12 cellular contexts compared by ENCODE assay signal in genomic region chr2:40434638-40435296, GRCh38. TPM values are rescaled to one million over a fixed set of nuclear protein-coding genes. Genes with fewer than 3 reads are reported as not detected.
DNase-seq lines count a peak whose midpoint lies in the region; ATAC-seq and TF ChIP-seq lines count a peak whose summit lies in the region.
"Had no signal": no experiment of that assay in that cellular context is flagged by ENCODE, and none has a peak within 500 bp of the region (broad histone marks: within the 10 kb centered on the region; RNA-seq: fewer than 3 reads in every experiment).

No MANE protein-coding gene starts in this region.

- intact Hi-C loops in MCF 10A (cut with micrococcal nuclease): loop anchor here (5.0 kb wide), 1 partner anchor 32 kb away; no protein-coding TSS in a partner anchor
- intact Hi-C loops in breast epithelium (cut with DNase I; ENCODE audit: low total_unique reads): no loop called here
- intact Hi-C loops in mammary epithelial cell (cut with micrococcal nuclease): loop anchor here (1.0 to 10.0 kb wide), 4 partner anchors 22 to 330 kb away; no protein-coding TSS in a partner anchor
- intact Hi-C loops in aorta (cut with DNase I): loop anchor here in 1 of 2 donors (5.0 to 10.0 kb wide), 3 partner anchors 32 to 150 kb away; no protein-coding TSS in a partner anchor
- intact Hi-C loops in dorsolateral prefrontal cortex (cut with DNase I): no loop called here

- H3K36me3 ChIP-seq in breast epithelium (no peaks in the 10 kb centered on the region), mammary epithelial cell (ENCODE audit: insufficient read depth, low read length) (no peaks in the 10 kb centered on the region), aorta (ENCODE audit: control insufficient read depth in 1 of 2, insufficient read depth in 2 of 2, low read length in 1 of 2) (no peaks in the 10 kb centered on the region), HAP-1 (replicated peaks) (no peaks in the 10 kb centered on the region)

- POLR2A ChIA-PET in MCF 10A (lab: Yijun Ruan, JAX): interaction anchor here (0.6 to 1.2 kb wide), 4 partner anchors 17 to 219 kb away, joined by 3 to 6 read pairs (median 4); no protein-coding TSS in a partner anchor

- no peaks in the 10 kb centered on the region for H3K27me3 Mint-ChIP-seq in MCF 10A (ENCODE audit: insufficient read depth, unreplicated experiment)

- no peaks in the 10 kb centered on the region for H4K20me1 ChIP-seq in mammary epithelial cell (ENCODE audit: insufficient read depth, low read length)

- CTCF ChIA-PET in MCF 10A (lab: Yijun Ruan, JAX): interaction anchor here (0.9 kb wide), 1 partner anchor 214 kb away, joined by 3 read pairs; no protein-coding TSS in a partner anchor
- CTCF ChIA-PET in mammary epithelial cell (lab: Charles Lee; ENCODE audit: low non-redundant PET): no interaction called here

- TF ChIP-seq CTCF in MCF 10A (IDR thresholded peaks at IDR 0.05; ENCODE audit: unreplicated experiment): no peak
- no peak for TF ChIP-seq CTCF in breast epithelium (IDR thresholded peaks at IDR 0.05)
- no peak for TF ChIP-seq CTCF in mammary epithelial cell (conservative IDR thresholded peaks at IDR 0.05 in 1 of 2, IDR thresholded peaks at IDR 0.05 in 1 of 2; ENCODE audit: extremely low read depth in 1 of 2, insufficient read depth in 1 of 2, low read depth in 1 of 2, low read length in 2 of 2)
- TF ChIP-seq CTCF in dorsolateral prefrontal cortex (IDR thresholded peaks at IDR 0.05 in 54 of 56, conservative IDR thresholded peaks at IDR 0.05 in 2 of 56; ENCODE audit: low read depth in 1 of 56, partially characterized antibody in 56 of 56): no peak

- H3K27me3 ChIP-seq in breast epithelium: no peaks in the 10 kb centered on the region
- H3K27me3 ChIP-seq in mammary epithelial cell (ENCODE audit: insufficient read depth, low read length): no peaks in the 10 kb centered on the region
- no peaks in the 10 kb centered on the region for H3K27me3 ChIP-seq in aorta (ENCODE audit: control insufficient read depth in 1 of 2, insufficient read depth in 2 of 2, low read length in 1 of 2)
- H3K27me3 ChIP-seq in dorsolateral prefrontal cortex: peaks cover 0 to 3% (median 0%) of the 10 kb centered on the region in 45 donors
- no peaks in the 10 kb centered on the region for H3K27me3 ChIP-seq in HAP-1 (ENCODE audit: low read depth)

- peak overlapping the region; percentile 15 for H3K27ac Mint-ChIP-seq in MCF 10A (ENCODE audit: low read depth, unreplicated experiment)
- H3K27ac Mint-ChIP-seq: T-helper 1 cell treated with Interleukin-12 subunit alpha and Interleukin-12 subunit beta and Interleukin-4 antibody, amounts not matched to agents 30 μg/mL and 1 μg/mL, for 36 hours had no signal

- in situ Hi-C loops in mammary epithelial cell (cut with MboI; ENCODE audit: low sequenced_read_pairs in 2 of 2) (loop anchor here in 1 of 2 donors (25.0 kb wide), 1 partner anchor 147 kb away; no protein-coding TSS in a partner anchor), HAP-1 (cut with MboI; ENCODE audit: low sequenced_read_pairs) (no loop called here)

- H3K27ac ChIP-seq in breast epithelium (no peak overlapping the region), mammary epithelial cell (ENCODE audit: insufficient read depth, low read depth, low read length) (peak overlapping the region; percentile 71), aorta (ENCODE audit: low read depth in 1 of 2, low read length in 2 of 2) (peak overlapping the region; percentile 93 to 98), dorsolateral prefrontal cortex (peak overlapping the region in 1 of 59 donors; percentile 17)

- H3K4me1 Mint-ChIP-seq in MCF 10A (ENCODE audit: insufficient read depth, unreplicated experiment): peaks cover 57% of the 10 kb centered on the region

- no peaks in the 10 kb centered on the region for H3K9me3 ChIP-seq in breast epithelium
- H3K9me3 ChIP-seq in mammary epithelial cell (replicated peaks; ENCODE audit: insufficient read depth, low read length): no peaks in the 10 kb centered on the region
- H3K9me3 ChIP-seq in aorta (ENCODE audit: control insufficient read depth, low read length): no peaks in the 10 kb centered on the region
- no peaks in the 10 kb centered on the region for H3K9me3 ChIP-seq in HAP-1

- dilution Hi-C loops in mammary epithelial cell (cut with HindIII; ENCODE audit: low sequenced_read_pairs): no loop called here

- BruUV-seq in MCF 10A (replicated peaks; lab: Mats Ljungman, UMichigan): no TSS peak
- BruUV-seq in mammary epithelial cell (replicated peaks; lab: Mats Ljungman, UMichigan): TSS peak; percentile 94

- H3K4me2 ChIP-seq in mammary epithelial cell (ENCODE audit: insufficient read depth, low read depth, low read length): peak overlapping the region; percentile 65

- peak; percentile 80 for ATAC-seq in aorta (ENCODE audit: low FRiP score)

- no peaks in the 10 kb centered on the region for H3K4me1 ChIP-seq in breast epithelium
- peaks cover 63% of the 10 kb centered on the region for H3K4me1 ChIP-seq in mammary epithelial cell (ENCODE audit: insufficient read depth, low read length)
- peaks cover 4 to 22% of the 10 kb centered on the region in 2 donors for H3K4me1 ChIP-seq in aorta (ENCODE audit: control insufficient read depth in 1 of 2, insufficient read depth in 2 of 2, low read length in 2 of 2)
- no peaks in the 10 kb centered on the region for H3K4me1 ChIP-seq in HAP-1

- no peaks in the 10 kb centered on the region for H3K36me3 Mint-ChIP-seq in MCF 10A (ENCODE audit: insufficient read depth, unreplicated experiment)

- no peak for TF ChIP-seq POLR2A in breast epithelium (IDR thresholded peaks at IDR 0.05)
- TF ChIP-seq POLR2A in erythroblast (IDR thresholded peaks at IDR 0.05; ENCODE audit: low read length): no peak

- H3K4me3 ChIP-seq in breast epithelium (no peak overlapping the region), mammary epithelial cell (replicated peaks in 1 of 3; ENCODE audit: insufficient read depth in 1 of 3, low read depth in 2 of 3, low read length in 3 of 3) (no peak overlapping the region), aorta (ENCODE audit: low read length in 2 of 2) (no peak overlapping the region), dorsolateral prefrontal cortex (no peak overlapping the region), HAP-1 (no peak overlapping the region)

- H3K79me2 ChIP-seq in mammary epithelial cell (ENCODE audit: insufficient read depth, low read length): peaks cover 53% of the 10 kb centered on the region

- no peaks in the 10 kb centered on the region for H3K9me3 Mint-ChIP-seq in MCF 10A (ENCODE audit: unreplicated experiment)
- H3K9me3 Mint-ChIP-seq: T-helper 1 cell treated with Interleukin-12 subunit alpha and Interleukin-12 subunit beta and Interleukin-4 antibody, amounts not matched to agents 30 μg/mL and 1 μg/mL, for 36 hours had no signal

- no peak overlapping the region for H3K4me3 Mint-ChIP-seq in MCF 10A (ENCODE audit: unreplicated experiment)
- H3K4me3 Mint-ChIP-seq: T-helper 1 cell treated with Interleukin-12 subunit alpha and Interleukin-12 subunit beta and Interleukin-4 antibody, amounts not matched to agents 30 μg/mL and 1 μg/mL, for 36 hours had no signal

- no peak overlapping the region for H3K9ac ChIP-seq in mammary epithelial cell (ENCODE audit: insufficient read depth, low read length)

- H2AFZ ChIP-seq in mammary epithelial cell (ENCODE audit: low read depth, low read length): peak overlapping the region; percentile 25

- 29% methylated on average over 3 of the region's 4 CpGs for WGBS in mammary epithelial cell (ENCODE audit: low coverage, missing lambda C conversion rate)
- WGBS in aorta, 2 donors: 17 to 18% methylated on average over 4 of the region's 4 CpGs

- DNase-seq in MCF 10A (ENCODE audit: unreplicated experiment): peak; percentile 96
- no peak for DNase-seq in breast epithelium (ENCODE audit: low spot score in 2 of 2)
- peak; percentile 92 for DNase-seq in mammary epithelial cell
- peak; percentile 99 for DNase-seq in kidney glomerular epithelial cell (lab: John Stamatoyannopoulos, UW)
- DNase-seq in aorta: peak; percentile 65 to 80
- no peak for DNase-seq in erythroblast (lab: John Stamatoyannopoulos, UW)
- DNase-seq in dorsolateral prefrontal cortex: no peak
- DNase-seq in HAP-1 (ENCODE audit: low spot score in 2 of 2): no peak
- DNase-seq: activated effector memory CD4-positive, alpha-beta T cell treated with Interleukin-2 at 50 U/mL for 16 hours; AML-193; stimulated activated CD4-positive, alpha-beta T cell treated with anti-CD3 and anti-CD28 coated beads, Interleukin-12 subunit alpha, Interleukin-12 subunit beta, amount 100 ng/mL, for 4 hours had no signal

RNA-seq across cellular contexts. Expression of gene SLC8A1, which starts 17.1 kb away (rescaled TPM):
- total RNA-seq in MCF 10A (2022) (1.6 and 1.7 TPM in 2 replicates), breast epithelium (10 to 100 TPM in 2 of 3 donors, 1 to 10 TPM in 1; 8.2 to 14.2 (median 12.2) TPM), mammary epithelial cell (10 to 100 TPM; 20.9 to 27.5 TPM), aorta (10 to 100 TPM; 30.5 to 35.9 TPM), dorsolateral prefrontal cortex (100 to 1,000 TPM in 118 of 120 experiments, 10 to 100 TPM in 2; 74.5 to 294 (median 219) TPM)
- polyA plus RNA-seq in mammary epithelial cell (6.4 TPM), aorta (under 1 TPM; 0.38 to 0.97 TPM)
- 38.8 TPM for polyA minus RNA-seq in mammary epithelial cell

Comparison
In these comparisons a context has a peak if more than half of its experiments do, and no peak if none do; other contexts are left out.
1. DNase-seq: peak in MCF 10A (single experiment), mammary epithelial cell (single experiment), kidney glomerular epithelial cell (single experiment) and aorta (2 of 2); none in breast epithelium (0 of 2), erythroblast (0 of 2), dorsolateral prefrontal cortex (0 of 10) and HAP-1 (0 of 2).
2. H3K27ac ChIP-seq: peak in mammary epithelial cell (single experiment) and aorta (2 of 2); none in breast epithelium (0 of 2).
3. intact Hi-C loops: an anchor here in MCF 10A (5.0 kb wide) and mammary epithelial cell (1.0 to 10.0 kb wide); none called in breast epithelium and dorsolateral prefrontal cortex.